ENCODE assay signal across 1 cellular context in genomic region chr19:4014541-4015491, GRCh38.
TF ChIP-seq lines count a peak whose summit lies in the region.

No MANE protein-coding gene starts in this region.

TF ChIP-seq in HepG2, 621 proteins besides CTCF, POLR2A, EP300 and RAD21:
- TF ChIP-seq ATF7 (IDR thresholded peaks at IDR 0.05) (no peak), ATF7 (CRISPR knock-in tag; IDR thresholded peaks at IDR 0.05) (no peak), HMGA1 (CRISPR knock-in tag; conservative IDR thresholded peaks at IDR 0.05) (no peak), ZBTB4 (CRISPR knock-in tag; IDR thresholded peaks at IDR 0.05; ENCODE audit: borderline replicate concordance) (no peak), ZNF432 (CRISPR knock-in tag; IDR thresholded peaks at IDR 0.05; ENCODE audit: borderline replicate concordance) (no peak), AGO2 (optimal IDR thresholded peaks at IDR 0.05; ENCODE audit: low read depth, low read length) (peak; percentile 3), NCOA1 (CRISPR knock-in tag; IDR thresholded peaks at IDR 0.05) (no peak)
